ENCODE assay signal across 17 cellular contexts in the genomic region with DNA sequence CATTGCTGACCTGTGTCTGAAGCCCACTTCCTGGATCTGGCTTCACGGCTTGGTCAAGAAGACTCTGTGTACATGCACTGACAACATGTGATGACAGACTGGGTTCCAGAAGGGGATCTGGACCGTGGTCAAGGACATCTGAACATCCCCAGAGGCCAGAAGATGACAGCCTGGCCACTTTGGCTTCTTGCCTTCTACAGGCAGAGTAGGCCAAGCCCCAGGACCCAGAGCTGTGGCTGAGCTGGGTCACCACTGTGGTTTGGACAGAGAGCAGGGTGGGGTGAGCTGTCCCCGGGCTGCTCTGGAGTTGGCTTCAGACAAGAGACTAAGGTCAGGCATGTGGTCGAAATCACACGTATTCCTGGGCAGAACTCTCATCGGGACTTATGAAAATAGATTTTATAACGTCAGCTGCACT.
A peak's percentile ranks its signal among the peaks of the same experiment; 100 is the strongest.
DNase-seq lines count a peak whose midpoint lies in the region; FAIRE-seq and TF ChIP-seq lines count a peak whose summit lies in the region.
"Had no signal": no experiment of that assay in that cellular context is flagged by ENCODE, and none has a peak within 500 bp of the region (broad histone marks: within the 10 kb centered on the region; RNA-seq: fewer than 3 reads in every experiment).

No MANE protein-coding gene starts in this region.

- H3K9ac ChIP-seq in kidney (ENCODE audit: low read length in 2 of 2) = no peak overlapping the region

- H3K27ac Mint-ChIP-seq in mesothelial cell of epicardium = no peak overlapping the region
- H3K27ac Mint-ChIP-seq: activated CD4-positive, alpha-beta memory T cell treated with anti-CD3 and anti-CD28 coated beads for 36 hours had no signal

- H3K9me3 Mint-ChIP-seq in mesothelial cell of epicardium = peaks cover 4% of the 10 kb centered on the region
- H3K9me3 Mint-ChIP-seq: activated CD4-positive, alpha-beta memory T cell treated with anti-CD3 and anti-CD28 coated beads for 36 hours had no signal

- no peaks in the 10 kb centered on the region for H3K36me3 ChIP-seq in kidney (ENCODE audit: control insufficient read depth in 1 of 2, insufficient read depth in 2 of 2, low read length in 2 of 2)

- H3K4me1 ChIP-seq in kidney (ENCODE audit: control insufficient read depth in 1 of 2, insufficient read depth in 1 of 2, low read depth in 1 of 2, low read length in 2 of 2) = no peaks in the 10 kb centered on the region

- H3K4me3 ChIP-seq in cardiac fibroblast (replicated peaks in 1 of 2; ENCODE audit: low read depth in 2 of 2, low read length in 2 of 2) (no peak overlapping the region), kidney (ENCODE audit: low read length in 2 of 2) (no peak overlapping the region)

- no peak for FAIRE-seq in kidney (lab: Jason Lieb, UNC)
- FAIRE-seq: endothelial cell of umbilical vein, RCC 7860, urothelium cell line had no signal

- peaks cover 13% of the 10 kb centered on the region for H3K27me3 Mint-ChIP-seq in mesothelial cell of epicardium (ENCODE audit: low read depth)

- H3K36me3 Mint-ChIP-seq in mesothelial cell of epicardium = no peaks in the 10 kb centered on the region
- H3K36me3 Mint-ChIP-seq: activated CD4-positive, alpha-beta memory T cell treated with anti-CD3 and anti-CD28 coated beads for 36 hours had no signal

- no peak overlapping the region for H3K27ac ChIP-seq in kidney (ENCODE audit: low read depth in 2 of 2, low read length in 2 of 2)

- TF ChIP-seq CTCF in cardiac fibroblast (IDR thresholded peaks at IDR 0.05; ENCODE audit: low read depth, low read length) = no peak
- TF ChIP-seq CTCF in kidney (IDR thresholded peaks at IDR 0.05; ENCODE audit: borderline replicate concordance, extremely low read depth, insufficient read depth) = no peak
- TF ChIP-seq CTCF in mesothelial cell of epicardium (IDR thresholded peaks at IDR 0.05; ENCODE audit: unreplicated experiment) = no peak

- intact Hi-C loops in kidney (cut with DNase I) = no loop called here

- H3K9me3 ChIP-seq in kidney (ENCODE audit: control insufficient read depth in 1 of 2, low read length in 2 of 2) = no peaks in the 10 kb centered on the region

- no peak overlapping the region for H3K4me3 Mint-ChIP-seq in mesothelial cell of epicardium
- H3K4me3 Mint-ChIP-seq: activated CD4-positive, alpha-beta memory T cell treated with anti-CD3 and anti-CD28 coated beads for 36 hours had no signal

- peak; percentile 38 for DNase-seq in AG20443 (ENCODE audit: low spot score)
- DNase-seq in cardiac fibroblast (ENCODE audit: low read depth in 2 of 2) = peak; percentile 9 to 39
- DNase-seq in kidney = peak; percentile 95
- peak; percentile 66 for DNase-seq in putamen (ENCODE audit: low spot score)
- DNase-seq in mesothelial cell of epicardium (ENCODE audit: low spot score in 2 of 2, unreplicated experiment in 2 of 2) = no peak
- DNase-seq in glomerular visceral epithelial cell (ENCODE audit: extremely low spot score) = no peak
- no peak for DNase-seq in T-helper 2 cell
- DNase-seq in NCI-H69 (lab: John Stamatoyannopoulos, UW) = no peak
- DNase-seq: ACHN; activated CD4-positive, alpha-beta memory T cell treated with anti-CD3 and anti-CD28 coated beads for 36 hours; activated effector memory CD4-positive, alpha-beta T cell treated with anti-CD3 and anti-CD28 coated beads, Interleukin-2, amount 50 U/mL, for 16 hours; NCI-H1436; NCI-H524 treated with DMSO at 0.1 percent for 48 hours; stimulated activated CD4-positive, alpha-beta T cell treated with anti-CD3 and anti-CD28 coated beads, Interleukin-12 subunit alpha, Interleukin-12 subunit beta, amount 100 ng/mL, for 4 hours had no signal

- H3K4me1 Mint-ChIP-seq in mesothelial cell of epicardium = no peaks in the 10 kb centered on the region

Comparison
In these comparisons a context has a peak if more than half of its experiments do, and no peak if none do; other contexts are left out.
1. DNase-seq: peak in AG20443 (single experiment), cardiac fibroblast (2 of 2), kidney (single experiment) and putamen (single experiment); none in mesothelial cell of epicardium (0 of 2), glomerular visceral epithelial cell (single experiment), T-helper 2 cell (0 of 5) and NCI-H69 (single experiment).